9 cellular contexts compared by ENCODE assay signal in the genomic region with DNA sequence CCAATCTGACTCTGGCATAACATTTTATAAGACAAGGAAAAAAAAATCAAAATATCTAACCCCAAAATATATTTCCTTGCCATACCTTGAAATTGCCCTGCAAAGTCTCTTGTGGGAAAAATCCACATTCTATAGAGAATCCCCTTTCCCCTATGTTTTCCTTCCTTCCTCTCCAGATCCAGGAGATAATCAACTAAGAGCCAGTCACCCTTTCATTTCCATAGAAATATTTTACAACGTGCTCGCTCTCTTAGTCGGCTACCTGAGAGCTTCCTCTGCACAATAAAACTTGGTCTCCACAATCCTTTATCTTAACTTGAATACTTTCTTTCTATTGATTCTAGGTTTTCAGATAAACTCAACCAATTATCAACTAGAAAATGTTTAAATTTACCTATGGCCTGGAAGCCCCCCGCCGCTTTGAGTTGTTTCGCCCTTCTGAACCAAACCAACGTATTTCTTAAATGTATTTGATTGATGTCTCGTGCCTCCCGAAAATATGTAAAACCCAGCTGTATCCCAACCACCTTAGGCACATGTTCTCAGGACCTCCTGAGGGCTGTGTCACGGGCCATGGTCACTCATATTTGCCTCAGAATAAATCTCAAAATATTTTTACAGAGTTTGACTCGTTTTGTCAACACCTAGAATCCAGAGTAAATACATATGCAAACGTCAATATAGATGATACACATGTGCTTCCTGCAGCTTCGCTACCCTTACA. TPM values are rescaled to one million over a fixed set of nuclear protein-coding genes. Genes with fewer than 3 reads are reported as not detected.
DNase-seq lines count a peak whose midpoint lies in the region; ATAC-seq, FAIRE-seq and TF ChIP-seq lines count a peak whose summit lies in the region.
"Had no signal": no experiment of that assay in that cellular context is flagged by ENCODE, and none has a peak within 500 bp of the region (broad histone marks: within the 10 kb centered on the region; RNA-seq: fewer than 3 reads in every experiment).

No MANE protein-coding gene starts in this region.

- TF ChIP-seq CTCF in SU-DHL-6 (IDR thresholded peaks at IDR 0.05; ENCODE audit: insufficient read depth, low read length, poor library complexity, severe bottlenecking) (no peak), fibroblast of the aortic adventitia (IDR thresholded peaks at IDR 0.05; ENCODE audit: insufficient read depth, low read length) (no peak), sigmoid colon (IDR thresholded peaks at IDR 0.05) (no peak)

- no peaks in the 10 kb centered on the region for H3K9me2 ChIP-seq in SU-DHL-6 (replicated peaks; ENCODE audit: insufficient read depth, low read length)

- no peaks in the 10 kb centered on the region for H3F3A ChIP-seq in SU-DHL-6 (ENCODE audit: insufficient read depth)

- DNase-seq in GM12892 (ENCODE audit: insufficient read length), result no peak
- no peak for DNase-seq in fibroblast of the aortic adventitia (ENCODE audit: low read depth)
- no peak for DNase-seq in sigmoid colon
- DNase-seq in hypothalamus (lab: John Stamatoyannopoulos, UW), result no peak
- DNase-seq in amniotic stem cell (lab: John Stamatoyannopoulos, UW), result no peak

- peak overlapping the region; percentile 57 for H2AFZ ChIP-seq in SU-DHL-6 (ENCODE audit: low read depth, low read length, severe bottlenecking)

- no peak overlapping the region for H3K27ac ChIP-seq in SU-DHL-6 (ENCODE audit: low read depth, low read length)
- H3K27ac ChIP-seq in sigmoid colon, result peak overlapping the region; percentile 92 to 99 (median 98)

- peaks cover 0 to 56% (median 49%) of the 10 kb centered on the region in 4 donors for H3K4me1 ChIP-seq in sigmoid colon

- no peaks in the 10 kb centered on the region for H4K20me1 ChIP-seq in SU-DHL-6 (ENCODE audit: low read depth, low read length)

- H3K4me3 ChIP-seq in SU-DHL-6 (ENCODE audit: insufficient read depth, low read length, poor library complexity, severe bottlenecking) (peak overlapping the region; percentile 84), fibroblast of the aortic adventitia (ENCODE audit: low read depth, low read length) (peak overlapping the region; percentile 100), sigmoid colon (peak overlapping the region; percentile 83 to 100 (median 98))

- no peak for ATAC-seq in HG02870 (IDR thresholded peaks at IDR 0.05; ENCODE audit: unreplicated experiment)
- no peak for ATAC-seq in GM18867 (IDR thresholded peaks at IDR 0.05; ENCODE audit: unreplicated experiment)

- intact Hi-C loops in sigmoid colon (cut with DNase I), result loop anchor here (5.0 kb wide), 2 partner anchors 37 to 83 kb away; no protein-coding TSS in a partner anchor

- TF ChIP-seq POLR2A in GM12892 (IDR thresholded peaks at IDR 0.05; ENCODE audit: low read depth, low read length) (no peak), sigmoid colon (IDR thresholded peaks at IDR 0.05) (no peak)

- H3K36me3 ChIP-seq in SU-DHL-6 (ENCODE audit: low read length) (no peaks in the 10 kb centered on the region), sigmoid colon (no peaks in the 10 kb centered on the region)

- H3K9ac ChIP-seq in SU-DHL-6 (ENCODE audit: low read length), result peak overlapping the region; percentile 83

- FAIRE-seq in GM12892 (lab: Jason Lieb, UNC), result peak; percentile 5
- FAIRE-seq: frontal cortex had no signal

- no peaks in the 10 kb centered on the region for H3K27me3 ChIP-seq in SU-DHL-6 (ENCODE audit: low read length)
- no peaks in the 10 kb centered on the region for H3K27me3 ChIP-seq in sigmoid colon

- peak overlapping the region; percentile 61 for H3K4me2 ChIP-seq in SU-DHL-6 (ENCODE audit: low read depth, low read length, poor library complexity, severe bottlenecking)

- TF ChIP-seq EP300 in sigmoid colon (IDR thresholded peaks at IDR 0.05), result no peak

- H3K9me3 ChIP-seq in SU-DHL-6 (ENCODE audit: insufficient read depth, low read length) (no peaks in the 10 kb centered on the region), sigmoid colon (no peaks in the 10 kb centered on the region)

- WGBS in sigmoid colon, 2 donors, result 2 to 5% methylated on average over 13 of the region's 13 CpGs

- peaks cover 19% of the 10 kb centered on the region; the same call in 1 of the 2 replicates for H3K79me2 ChIP-seq in SU-DHL-6 (ENCODE audit: insufficient read depth, low read length)

RNA-seq across cellular contexts. Expression of a gene that starts 0.9 kb away (rescaled TPM):
- polyA plus RNA-seq in GM12892 (2012; ENCODE audit: missing spikeins), result 150 TPM
- total RNA-seq in fibroblast of the aortic adventitia (ENCODE audit: low replicate concordance) (615 and 2,167 TPM in 2 replicates), sigmoid colon (100 to 1,000 TPM; 624 to 671 (median 644) TPM)
- polyA plus RNA-seq in sigmoid colon, result 100 to 1,000 TPM; 200 to 960 (median 503) TPM
